Comparison of ENCODE assay signal across 8 cellular contexts in genomic region chr21:29297483-29298347, GRCh38. TPM values are rescaled to one million over a fixed set of nuclear protein-coding genes. Genes with fewer than 3 reads are reported as not detected.
A peak's percentile ranks its signal among the peaks of the same experiment; 100 is the strongest.
DNase-seq lines count a peak whose midpoint lies in the region; ATAC-seq, FAIRE-seq and TF ChIP-seq lines count a peak whose summit lies in the region.

No MANE protein-coding gene starts in this region.

- peaks cover 32% of the 10 kb centered on the region for H4K20me1 ChIP-seq in neural progenitor cell (ENCODE audit: low read depth)

- H3K36me3 ChIP-seq in duodenal mucosa (ENCODE audit: control insufficient read depth in 1 of 2, insufficient read depth in 2 of 2, low read length in 2 of 2) (no peaks in the 10 kb centered on the region), neural progenitor cell (no peaks in the 10 kb centered on the region), kidney (ENCODE audit: control insufficient read depth in 1 of 2, insufficient read depth in 2 of 2, low read length in 2 of 2) (no peaks in the 10 kb centered on the region)

- H3K4me3 ChIP-seq in NB4 (ENCODE audit: low read depth, low read length) (peak overlapping the region; percentile 40), duodenal mucosa (ENCODE audit: low read depth in 1 of 2, low read length in 2 of 2) (peak overlapping the region; percentile 59 to 66), neural progenitor cell (peak overlapping the region; percentile 66), kidney (ENCODE audit: low read length in 2 of 2) (peak overlapping the region in 1 of 2 donors; percentile 50)

- H3K27ac ChIP-seq in duodenal mucosa (ENCODE audit: low read depth, low read length) (no peak overlapping the region), neural progenitor cell (no peak overlapping the region), kidney (ENCODE audit: low read depth in 2 of 2, low read length in 2 of 2) (peak overlapping the region in 1 of 2 donors; percentile 33)

- intact Hi-C loops in CD14-positive monocyte (cut with micrococcal nuclease) = loop anchor here (5.0 kb wide), 3 partner anchors 65 to 135 kb away; no protein-coding TSS in a partner anchor
- intact Hi-C loops in kidney (cut with DNase I) = no loop called here

- H3F3A ChIP-seq in neural progenitor cell (ENCODE audit: low read depth) = peaks cover 13% of the 10 kb centered on the region

- peaks cover 19 to 30% of the 10 kb centered on the region in 2 donors for H3K36me3 Mint-ChIP-seq in CD14-positive monocyte
- peaks cover 18% of the 10 kb centered on the region for H3K36me3 Mint-ChIP-seq in neural progenitor cell

- TF ChIP-seq POLR2A in NB4 (IDR thresholded peaks at IDR 0.05; ENCODE audit: extremely low read depth, insufficient read length) = no peak

- no peak for TF ChIP-seq CTCF in CD14-positive monocyte (IDR thresholded peaks at IDR 0.05)
- no peak for TF ChIP-seq CTCF in NB4 (IDR thresholded peaks at IDR 0.05; ENCODE audit: low read depth, low read length)
- no peak for TF ChIP-seq CTCF in neural progenitor cell (IDR thresholded peaks at IDR 0.05)
- no peak for TF ChIP-seq CTCF in kidney (IDR thresholded peaks at IDR 0.05; ENCODE audit: borderline replicate concordance, extremely low read depth, insufficient read depth)

- H2AFZ ChIP-seq in neural progenitor cell (replicated peaks) = peak overlapping the region; percentile 89

- H3K9me3 ChIP-seq in duodenal mucosa (ENCODE audit: control insufficient read depth in 1 of 2, low read length in 2 of 2) (no peaks in the 10 kb centered on the region), neural progenitor cell (ENCODE audit: low read depth) (no peaks in the 10 kb centered on the region), kidney (ENCODE audit: control insufficient read depth in 1 of 2, low read length in 2 of 2) (no peaks in the 10 kb centered on the region)

- H3K9ac ChIP-seq in duodenal mucosa (ENCODE audit: low read depth in 1 of 2, low read length in 2 of 2) (peak overlapping the region; percentile 18 to 45), neural progenitor cell (no peak overlapping the region), kidney (ENCODE audit: low read length in 2 of 2) (peak overlapping the region in 1 of 2 donors; percentile 23)

- H3K27ac Mint-ChIP-seq in CD14-positive monocyte = peak overlapping the region; percentile 78 to 97 (median 91)
- no peak overlapping the region for H3K27ac Mint-ChIP-seq in neural progenitor cell

- DNase-seq in CD14-positive monocyte (ENCODE audit: low spot score) = no peak
- no peak for DNase-seq in NB4 (ENCODE audit: low read depth)
- no peak for DNase-seq in neural progenitor cell (ENCODE audit: low spot score)
- DNase-seq in kidney = no peak
- no peak for DNase-seq in HUDEP-2 (lab: John Stamatoyannopoulos, UW; ENCODE audit: unreplicated experiment in 76 of 76)
- DNase-seq in NCI-H345 treated with DMSO at 0.1 percent for 48 hours (lab: John Stamatoyannopoulos, UW; ENCODE audit: unreplicated experiment) = no peak

- H3K4me1 ChIP-seq in duodenal mucosa (ENCODE audit: control insufficient read depth in 1 of 2, insufficient read depth in 2 of 2, low read length in 2 of 2) = peaks cover 26 to 41% of the 10 kb centered on the region in 2 donors
- peaks cover 12% of the 10 kb centered on the region for H3K4me1 ChIP-seq in neural progenitor cell
- H3K4me1 ChIP-seq in kidney (ENCODE audit: control insufficient read depth in 1 of 2, insufficient read depth in 1 of 2, low read depth in 1 of 2, low read length in 2 of 2) = peaks cover 13 to 15% of the 10 kb centered on the region in 2 donors

- no peak for FAIRE-seq in kidney (lab: Jason Lieb, UNC)

- H3K27me3 Mint-ChIP-seq in CD14-positive monocyte (ENCODE audit: low read depth in 3 of 3) (no peaks in the 10 kb centered on the region), neural progenitor cell (ENCODE audit: insufficient read depth, low read depth) (peaks cover 10% of the 10 kb centered on the region)

- H3K27me3 ChIP-seq in duodenal mucosa (ENCODE audit: control insufficient read depth in 1 of 2, insufficient read depth in 2 of 2, low read length in 2 of 2) (no peaks in the 10 kb centered on the region), neural progenitor cell (peaks cover 10% of the 10 kb centered on the region)

- H3K4me2 ChIP-seq in neural progenitor cell = peak overlapping the region; percentile 79

- ATAC-seq in HG03097 (IDR thresholded peaks at IDR 0.05; ENCODE audit: low FRiP score, unreplicated experiment) = no peak

- H3K4me3 Mint-ChIP-seq in CD14-positive monocyte (peak overlapping the region; percentile 78 to 88), neural progenitor cell (peak overlapping the region; percentile 84)

- H3K9me3 Mint-ChIP-seq in CD14-positive monocyte = peaks cover 0 to 3% (median 0%) of the 10 kb centered on the region in 7 donors
- H3K9me3 Mint-ChIP-seq in neural progenitor cell = peaks cover 24% of the 10 kb centered on the region

- H3K79me2 ChIP-seq in neural progenitor cell (ENCODE audit: low read depth) = peaks cover 35% of the 10 kb centered on the region

- H3K4me1 Mint-ChIP-seq in CD14-positive monocyte (peaks cover 63% of the 10 kb centered on the region), neural progenitor cell (peaks cover 29% of the 10 kb centered on the region)

RNA-seq across cellular contexts. Expression of gene BACH1, which starts 1.0 kb away (rescaled TPM):
- polyA plus RNA-seq in CD14-positive monocyte = 100 to 1,000 TPM; 148 to 199 TPM
- 48.4 and 93.8 TPM in 2 replicates for total RNA-seq in neural progenitor cell (ENCODE audit: low replicate concordance)
- 85.1 TPM for total RNA-seq in kidney
- 5.6 TPM for polyA plus RNA-seq in kidney (ENCODE audit: insufficient read depth, low read depth, low replicate concordance)
